12 cellular contexts compared by ENCODE assay signal in genomic region chr2:238284802-238285515, GRCh38. TPM values are rescaled to one million over a fixed set of nuclear protein-coding genes. Genes with fewer than 3 reads are reported as not detected.
A peak's percentile ranks its signal among the peaks of the same experiment; 100 is the strongest.
DNase-seq lines count a peak whose midpoint lies in the region; ATAC-seq and TF ChIP-seq lines count a peak whose summit lies in the region.
"Had no signal": no experiment of that assay in that cellular context is flagged by ENCODE, and none has a peak within 500 bp of the region (broad histone marks: within the 10 kb centered on the region; RNA-seq: fewer than 3 reads in every experiment).

No MANE protein-coding gene starts in this region.

- no peak overlapping the region for H2BK5ac ChIP-seq in H9 (ENCODE audit: insufficient read length, low read length)

- peaks cover 28 to 47% of the 10 kb centered on the region in 2 experiments for H3K4me1 Mint-ChIP-seq in H9
- peaks cover 35% of the 10 kb centered on the region for H3K4me1 Mint-ChIP-seq in chondrocyte (ENCODE audit: low read depth)

- H3K4me3 Mint-ChIP-seq in H9 (no peak overlapping the region; a peak in 1 of 5 replicates), chondrocyte (ENCODE audit: unreplicated experiment) (no peak overlapping the region)

- no peak overlapping the region; the same call in 1 of the 2 replicates for H3K4ac ChIP-seq in H9 (ENCODE audit: low read depth, low read length)

- no peak overlapping the region for H2AK5ac ChIP-seq in H9 (ENCODE audit: insufficient read length, low read length)

- H3K27me3 Mint-ChIP-seq in H9 (ENCODE audit: low read depth) (peaks cover 4% of the 10 kb centered on the region), chondrocyte (ENCODE audit: low read depth) (no peaks in the 10 kb centered on the region)

- no peak overlapping the region for H3K9ac ChIP-seq in H9 (ENCODE audit: extremely low read depth, insufficient read length, low read length)

- H3K27ac ChIP-seq in H9 (ENCODE audit: insufficient read length, low read depth, low read length), result no peak overlapping the region
- peak overlapping the region; percentile 94 to 99 (median 94) for H3K27ac ChIP-seq in right lobe of liver
- H3K27ac ChIP-seq in stomach, result peak overlapping the region; percentile 98 to 99 (median 98)

- H3K27me3 ChIP-seq in H9 (ENCODE audit: insufficient read depth, low read length), result no peaks in the 10 kb centered on the region
- H3K27me3 ChIP-seq in right lobe of liver, result no peaks in the 10 kb centered on the region
- no peaks in the 10 kb centered on the region for H3K27me3 ChIP-seq in stomach
- H3K27me3 ChIP-seq: spleen had no signal

- H3K18ac ChIP-seq in H9 (ENCODE audit: insufficient read length, low read depth, low read length), result peak overlapping the region; percentile 50

- no peak overlapping the region for H2BK15ac ChIP-seq in H9 (ENCODE audit: low read depth, low read length)

- H3K27ac Mint-ChIP-seq in H9 (peak overlapping the region in 2 of 3 experiments; percentile 62 to 89; a peak in 3 of 7 replicates), chondrocyte (ENCODE audit: unreplicated experiment) (peak overlapping the region; percentile 92)

- TF ChIP-seq CTCF in H9 (conservative IDR thresholded peaks at IDR 0.05) (no peak), chondrocyte (IDR thresholded peaks at IDR 0.05) (no peak), right lobe of liver (IDR thresholded peaks at IDR 0.05) (no peak), stomach (IDR thresholded peaks at IDR 0.05) (no peak)

- no peak overlapping the region for H4K8ac ChIP-seq in H9 (replicated peaks; ENCODE audit: insufficient read length, low read depth, low read length)

- ATAC-seq in right lobe of liver (peak; percentile 17 to 47 (median 36)), GM21367 (IDR thresholded peaks at IDR 0.05; ENCODE audit: unreplicated experiment) (no peak)

- H3K4me2 ChIP-seq in H9 (ENCODE audit: insufficient read depth, insufficient read length, low read length), result no peak overlapping the region

- DNase-seq in H9 (no peak), chondrocyte (ENCODE audit: low spot score) (no peak), right lobe of liver (peak in 2 of 3 donors; percentile 69 to 80), stomach (peak; percentile 55), GM19240 (ENCODE audit: insufficient read length, low spot score) (no peak), T1000 (lab: John Stamatoyannopoulos, UW) (no peak), GF-D8 (lab: John Stamatoyannopoulos, UW) (no peak)
- DNase-seq: activated CD4-positive, alpha-beta T cell treated with anti-CD3 and anti-CD28 coated beads for 1 hour; activated gamma-delta T cell; NCI-H2171; spleen had no signal

- WGBS in H9 (ENCODE audit: extremely low coverage, insufficient read length, low lambda C conversion rate), result no CpG with 5 or more reads among the region's 11 CpGs
- WGBS in right lobe of liver (ENCODE audit: insufficient coverage, low coverage, low lambda C conversion rate, missing lambda C conversion rate), result 44% methylated on average over 9 of the region's 11 CpGs
- WGBS in stomach, 5 donors, result 38 to 55% (median 48%) methylated on average over 11 of the region's 11 CpGs

- no peak for TF ChIP-seq EP300 in stomach (IDR thresholded peaks at IDR 0.05)

- no peak overlapping the region for H3T11ph ChIP-seq in H9 (ENCODE audit: low read length)

- H3K4me3 ChIP-seq in right lobe of liver (no peak overlapping the region), stomach (peak overlapping the region in 1 of 4 donors; percentile 28)
- H3K4me3 ChIP-seq: spleen had no signal

- peak overlapping the region; percentile 73; the same call in 1 of the 2 replicates for H3K14ac ChIP-seq in H9 (ENCODE audit: insufficient read depth, low read length)

- intact Hi-C loops in right lobe of liver (cut with DNase I) (no loop called here), stomach (cut with DNase I; ENCODE audit: low total_unique reads) (no loop called here)

- H2BK12ac ChIP-seq in H9 (ENCODE audit: insufficient read length, low read depth, low read length), result no peak overlapping the region

- H3K9me3 Mint-ChIP-seq in H9 (no peaks in the 10 kb centered on the region), chondrocyte (ENCODE audit: low read depth) (no peaks in the 10 kb centered on the region)

- no peak overlapping the region for H3K56ac ChIP-seq in H9 (ENCODE audit: insufficient read length, low read depth, low read length)

- H4K91ac ChIP-seq in H9 (ENCODE audit: insufficient read length, low read depth, low read length), result peak overlapping the region; percentile 27

- peak overlapping the region; percentile 74 for H2BK120ac ChIP-seq in H9 (ENCODE audit: low read depth, low read length, poor library complexity, severe bottlenecking)

- H3K36me3 ChIP-seq in right lobe of liver, result no peaks in the 10 kb centered on the region
- H3K36me3 ChIP-seq in stomach, result no peaks in the 10 kb centered on the region
- H3K36me3 ChIP-seq: spleen had no signal

- H3K23me2 ChIP-seq in H9 (ENCODE audit: insufficient read length, low read depth, low read length, poor library complexity, severe bottlenecking), result peaks cover 11% of the 10 kb centered on the region

- no peaks in the 10 kb centered on the region for H4K20me1 ChIP-seq in H9 (ENCODE audit: control insufficient read depth, insufficient read depth, insufficient read length)

- no peak overlapping the region for H2AFZ ChIP-seq in H9 (ENCODE audit: low read length)

- no peak overlapping the region for H2BK20ac ChIP-seq in H9 (ENCODE audit: low read depth, low read length, poor library complexity, severe bottlenecking)

- TF ChIP-seq POLR2A in right lobe of liver (IDR thresholded peaks at IDR 0.05), result no peak
- TF ChIP-seq POLR2A in stomach (IDR thresholded peaks at IDR 0.05), result no peak

- H3K9me3 ChIP-seq in H9 (ENCODE audit: control insufficient read depth, low read depth, low read length), result no peaks in the 10 kb centered on the region
- no peaks in the 10 kb centered on the region for H3K9me3 ChIP-seq in right lobe of liver
- no peaks in the 10 kb centered on the region for H3K9me3 ChIP-seq in stomach
- H3K9me3 ChIP-seq: spleen had no signal

- no peaks in the 10 kb centered on the region for H3K79me1 ChIP-seq in H9 (ENCODE audit: insufficient read depth, low read depth, low read length, poor library complexity, severe bottlenecking)

- no peak overlapping the region for H3K23ac ChIP-seq in H9 (ENCODE audit: insufficient read length, low read depth, low read length)

- no peaks in the 10 kb centered on the region; the same call in 1 of the 2 replicates for H3K79me2 ChIP-seq in H9 (ENCODE audit: insufficient read depth, low read length)

- H3K4me1 ChIP-seq in H9 (ENCODE audit: insufficient read depth, low read length) (no peaks in the 10 kb centered on the region; the same call in 1 of the 2 replicates), right lobe of liver (peaks cover 0 to 43% (median 14%) of the 10 kb centered on the region in 4 donors), stomach (peaks cover 50 to 90% (median 84%) of the 10 kb centered on the region in 4 donors)

- H3K36me3 Mint-ChIP-seq in H9 (ENCODE audit: insufficient read depth in 1 of 3, low read depth in 3 of 3), result no peaks in the 10 kb centered on the region
- no peaks in the 10 kb centered on the region for H3K36me3 Mint-ChIP-seq in chondrocyte (ENCODE audit: low read depth)

- no peak overlapping the region for H4K5ac ChIP-seq in H9 (ENCODE audit: insufficient read length, low read depth, low read length)

RNA-seq across cellular contexts. Expression of gene PER2, which starts 3.5 kb away (rescaled TPM):
- total RNA-seq in H9 (2021) (12.1 and 12.9 TPM in 2 replicates), chondrocyte (2.7 to 3.3 TPM (median 2.9 TPM) in 3 replicates), right lobe of liver (10 to 100 TPM in 1 of 6 experiments, 1 to 10 TPM in 5; 4.5 to 12.5 (median 6.1) TPM), stomach (100 to 1,000 TPM in 1 of 5 donors, 10 to 100 TPM in 4; 20.9 to 188 (median 40.8) TPM)
- polyA plus RNA-seq in stomach, result 1 to 10 TPM; 4.4 to 9.8 (median 7.3) TPM

RNA-seq across cellular contexts. Expression of gene TRAF3IP1, which starts 35.4 kb away (rescaled TPM):
- total RNA-seq in H9 (2021), result 12.9 and 16.4 TPM in 2 replicates
- total RNA-seq in chondrocyte, result 15.1 to 21.1 TPM (median 15.8 TPM) in 3 replicates
- 10 to 100 TPM in 2 of 6 experiments, 1 to 10 TPM in 4; 4.6 to 12.0 (median 8.3) TPM for total RNA-seq in right lobe of liver
- total RNA-seq in stomach, result 10 to 100 TPM in 3 of 5 donors, 1 to 10 TPM in 1, under 1 TPM in 1; 0.58 to 21.1 (median 10.7) TPM
- 10 to 100 TPM in 2 of 3 donors, 1 to 10 TPM in 1; 4.4 to 20.6 (median 10.8) TPM for polyA plus RNA-seq in stomach

RNA-seq across cellular contexts. Expression of gene HES6, which starts 45.1 kb away (rescaled TPM):
- total RNA-seq in H9 (2021) (27.1 and 27.7 TPM in 2 replicates), chondrocyte (16.2 to 33.3 TPM (median 16.5 TPM) in 3 replicates), right lobe of liver (1 to 10 TPM; 1.7 to 8.3 (median 3.8) TPM), stomach (100 to 1,000 TPM in 1 of 5 donors, 10 to 100 TPM in 1, 1 to 10 TPM in 2, not detected in 1; 6.7 to 222 (median 45.5) TPM)
- polyA plus RNA-seq in stomach, result 10 to 100 TPM; 10.8 to 20.0 (median 17.0) TPM

Comparison
In these comparisons a context has a peak if more than half of its experiments do, and no peak if none do; other contexts are left out.
1. DNase-seq: peak in right lobe of liver (2 of 3) and stomach (single experiment); none in H9 (single experiment), chondrocyte (single experiment), GM19240 (single experiment), T1000 (single experiment) and GF-D8 (single experiment).